18 cellular contexts compared by ENCODE assay signal in genomic region chr2:152456262-152456661, GRCh38.
DNase-seq lines count a peak whose midpoint lies in the region; ATAC-seq, FAIRE-seq and TF ChIP-seq lines count a peak whose summit lies in the region.
"Had no signal": no experiment of that assay in that cellular context is flagged by ENCODE, and none has a peak within 500 bp of the region (broad histone marks: within the 10 kb centered on the region; RNA-seq: fewer than 3 reads in every experiment).

No MANE protein-coding gene starts in this region.

- in situ Hi-C loops in ACHN (cut with HindIII; ENCODE audit: low pct_ligation_motif_present, low pct_unique_long_range_greater_than_20kb, low sequenced_read_pairs): no loop called here

- dilution Hi-C loops in keratinocyte (cut with MboI; ENCODE audit: extremely low pct_ligation_motif_present, low sequenced_read_pairs): no loop called here

- TF ChIP-seq CTCF in bronchial epithelial cell (IDR thresholded peaks at IDR 0.05; ENCODE audit: insufficient read depth, low read length, severe bottlenecking) (no peak), keratinocyte (optimal IDR thresholded peaks at IDR 0.05 in 1 of 3, IDR thresholded peaks at IDR 0.05 in 1 of 3, conservative IDR thresholded peaks at IDR 0.05 in 1 of 3; ENCODE audit: extremely low read depth in 1 of 3, insufficient read depth in 2 of 3, low read length in 3 of 3) (no peak), D721Med (IDR thresholded peaks at IDR 0.05; ENCODE audit: insufficient read depth, missing control alignments) (no peak)

- H3K9me3 ChIP-seq in keratinocyte (ENCODE audit: control insufficient read depth, low read depth, low read length): no peaks in the 10 kb centered on the region
- H3K9me3 ChIP-seq: pancreas, upper lobe of left lung had no signal

- H3K79me2 ChIP-seq in keratinocyte (ENCODE audit: control insufficient read depth, insufficient read depth, low read length): peaks cover 79% of the 10 kb centered on the region

- H4K20me1 ChIP-seq in keratinocyte (ENCODE audit: control insufficient read depth, extremely low read depth, insufficient read depth, low read length): no peaks in the 10 kb centered on the region

- no peaks in the 10 kb centered on the region for H3K9me1 ChIP-seq in keratinocyte (ENCODE audit: control insufficient read depth, extremely low read depth, insufficient read depth, low read length)

- FAIRE-seq in bronchial epithelial cell (lab: Jason Lieb, UNC) (no peak), keratinocyte (lab: Jason Lieb, UNC) (peak; percentile 67), D721Med (lab: Jason Lieb, UNC) (no peak)
- FAIRE-seq: pancreas, small intestine had no signal

- H3K9ac ChIP-seq in keratinocyte (ENCODE audit: control insufficient read depth, extremely low read depth, insufficient read depth, low read length): no peak overlapping the region

- DNase-seq in ACHN: peak; percentile 37
- DNase-seq in LHCN-M2 (ENCODE audit: low read depth): peak; percentile 54
- peak; percentile 83 for DNase-seq in bronchial epithelial cell (ENCODE audit: low read depth)
- peak; percentile 46 for DNase-seq in keratinocyte (ENCODE audit: low read depth, low spot score)
- no peak for DNase-seq in D721Med (ENCODE audit: insufficient read length, low spot score)
- DNase-seq in NCI-H510A (lab: John Stamatoyannopoulos, UW): no peak
- DNase-seq: activated CD4-positive, alpha-beta memory T cell treated with anti-CD3 and anti-CD28 coated beads, Interleukin-2, amount 10 ng/mL, durations not matched to agents 7 days and 5 days; cortex of kidney; GDM1; NCI-H1930; NCI-H524 treated with DMSO at 0.1 percent for 48 hours; pancreas; small intestine; upper lobe of left lung had no signal

- H3K4me1 ChIP-seq in keratinocyte (ENCODE audit: control insufficient read depth, extremely low read depth, insufficient read depth, low read length): peaks cover 11% of the 10 kb centered on the region
- H3K4me1 ChIP-seq: pancreas, upper lobe of left lung had no signal

- ATAC-seq in HG03280 (IDR thresholded peaks at IDR 0.05; ENCODE audit: unreplicated experiment): no peak
- ATAC-seq in HG02840 (IDR thresholded peaks at IDR 0.05; ENCODE audit: low FRiP score, unreplicated experiment): no peak
- ATAC-seq: esophagus mucosa; pancreas; stimulated activated memory B cell treated with anti-CD40 and anti-IgM and Interleukin-4, amounts not matched to agents 10 μg/mL and 1 μg/mL and 100 μg/mL, for 72 hours had no signal

- H3K4me2 ChIP-seq in keratinocyte (ENCODE audit: control insufficient read depth, extremely low read depth, insufficient read depth, low read depth, low read length): peak overlapping the region; percentile 16

- no peaks in the 10 kb centered on the region for H3K27me3 ChIP-seq in bronchial epithelial cell (ENCODE audit: control insufficient read depth, insufficient read depth, low read length)
- H3K27me3 ChIP-seq in keratinocyte (ENCODE audit: control insufficient read depth, extremely low read depth, insufficient read depth, low read length): no peaks in the 10 kb centered on the region
- H3K27me3 ChIP-seq: pancreas, upper lobe of left lung had no signal

- H3K27ac ChIP-seq in keratinocyte (ENCODE audit: control insufficient read depth, insufficient read depth, low read length): no peak overlapping the region
- H3K27ac ChIP-seq: pancreas, upper lobe of left lung had no signal

- no peaks in the 10 kb centered on the region for H3K36me3 ChIP-seq in bronchial epithelial cell (ENCODE audit: control insufficient read depth, insufficient read depth, low read length)
- peaks cover 0 to 3% of the 10 kb centered on the region in 2 experiments for H3K36me3 ChIP-seq in keratinocyte (ENCODE audit: control insufficient read depth in 2 of 2, extremely low read depth in 1 of 2, insufficient read depth in 2 of 2, low read length in 2 of 2)
- H3K36me3 ChIP-seq: pancreas, upper lobe of left lung had no signal

- no peak overlapping the region for H3K4me3 ChIP-seq in bronchial epithelial cell (ENCODE audit: low read depth, low read length)
- no peak overlapping the region for H3K4me3 ChIP-seq in keratinocyte (ENCODE audit: control insufficient read depth in 2 of 3, extremely low read depth in 1 of 3, insufficient read depth in 2 of 3, low read depth in 1 of 3, low read length in 3 of 3)
- H3K4me3 ChIP-seq: pancreas, upper lobe of left lung had no signal

- no peak overlapping the region for H2AFZ ChIP-seq in keratinocyte (ENCODE audit: control insufficient read depth, low read length)

Comparison
In these comparisons a context has a peak if more than half of its experiments do, and no peak if none do; other contexts are left out.
1. DNase-seq: peak in ACHN (single experiment), LHCN-M2 (single experiment), bronchial epithelial cell (single experiment) and keratinocyte (single experiment); none in D721Med (single experiment) and NCI-H510A (single experiment).